ENCODE assay signal across 9 cellular contexts in genomic region chr1:183877321-183877720, GRCh38.
DNase-seq lines count a peak whose midpoint lies in the region; ATAC-seq and TF ChIP-seq lines count a peak whose summit lies in the region.
"Had no signal": no experiment of that assay in that cellular context is flagged by ENCODE, and none has a peak within 500 bp of the region (broad histone marks: within the 10 kb centered on the region; RNA-seq: fewer than 3 reads in every experiment).

No MANE protein-coding gene starts in this region.

- intact Hi-C loops in left cardiac atrium (cut with DNase I), result no loop called here
- intact Hi-C loops in ovary (cut with DNase I), result loop anchor here in 2 of 4 donors (10.0 kb wide), 2 partner anchors 63 to 73 kb away; partner anchors contain the start of gene RGL1 (in 1 of the 2)

- DNase-seq in anterior cingulate cortex (lab: John Stamatoyannopoulos, UW) (peak in 50 of 58 donors; percentile 16 to 85 (median 60)), left cardiac atrium (peak; percentile 81), ovary (peak; percentile 72 to 78 (median 73)), DMS 273 (lab: John Stamatoyannopoulos, UW; ENCODE audit: unreplicated experiment) (no peak), NCI-H82 treated with DMSO at 0.1 percent for 48 hours (lab: John Stamatoyannopoulos, UW; ENCODE audit: unreplicated experiment) (no peak), HUDEP-2 (lab: John Stamatoyannopoulos, UW; ENCODE audit: unreplicated experiment in 76 of 76) (no peak)
- DNase-seq: BE2C had no signal

- H3K4me1 ChIP-seq in ACC112 (ENCODE audit: control insufficient read depth, insufficient read depth, low read length, unreplicated experiment) (peaks cover 58% of the 10 kb centered on the region), ovary (ENCODE audit: insufficient read depth) (peaks cover 28% of the 10 kb centered on the region)

- TF ChIP-seq POLR2A in ovary (IDR thresholded peaks at IDR 0.05), result no peak

- WGBS in ovary, 3 donors, result 4 to 6% (median 4%) methylated on average over 8 of the region's 8 CpGs

- H2AFZ ChIP-seq in ACC112 (ENCODE audit: low read length, unreplicated experiment), result peak overlapping the region; percentile 92

- H3K4me3 ChIP-seq in ACC112 (ENCODE audit: low read depth, low read length), result peak overlapping the region; percentile 69
- H3K4me3 ChIP-seq in ovary, result peak overlapping the region; percentile 15

- H3K36me3 ChIP-seq in ACC112 (ENCODE audit: insufficient read depth, low read length) (no peaks in the 10 kb centered on the region), ovary (no peaks in the 10 kb centered on the region)
- H3K36me3 ChIP-seq: BE2C had no signal

- H3K9me3 ChIP-seq in ovary, result no peaks in the 10 kb centered on the region
- H3K9me3 ChIP-seq: BE2C had no signal

- peaks cover 2% of the 10 kb centered on the region for H3K79me2 ChIP-seq in ACC112 (ENCODE audit: control insufficient read depth, insufficient read depth, low read length, unreplicated experiment)

- ATAC-seq in left cardiac atrium, result peak; percentile 67 to 70
- ATAC-seq in HG02981 (IDR thresholded peaks at IDR 0.05; ENCODE audit: unreplicated experiment), result no peak

- TF ChIP-seq EP300 in ovary (IDR thresholded peaks at IDR 0.05), result no peak

- no peaks in the 10 kb centered on the region for H3K27me3 ChIP-seq in ACC112 (ENCODE audit: insufficient read depth, low read length)
- H3K27me3 ChIP-seq in ovary, result no peaks in the 10 kb centered on the region
- H3K27me3 ChIP-seq: BE2C had no signal

- no peak for TF ChIP-seq CTCF in ovary (IDR thresholded peaks at IDR 0.05)

- H3K27ac ChIP-seq in ACC112 (ENCODE audit: low read depth, low read length), result peak overlapping the region; percentile 43
- H3K27ac ChIP-seq in ovary, result peak overlapping the region; percentile 2 to 18

Comparison
In these comparisons a context has a peak if more than half of its experiments do, and no peak if none do; other contexts are left out.
1. DNase-seq: peak in anterior cingulate cortex (50 of 58), left cardiac atrium (single experiment) and ovary (5 of 5); none in DMS 273 (single experiment), NCI-H82 treated with DMSO at 0.1 percent for 48 hours (single experiment) and HUDEP-2 (0 of 76).